ENCODE assay signal across 14 cellular contexts in the genomic region with DNA sequence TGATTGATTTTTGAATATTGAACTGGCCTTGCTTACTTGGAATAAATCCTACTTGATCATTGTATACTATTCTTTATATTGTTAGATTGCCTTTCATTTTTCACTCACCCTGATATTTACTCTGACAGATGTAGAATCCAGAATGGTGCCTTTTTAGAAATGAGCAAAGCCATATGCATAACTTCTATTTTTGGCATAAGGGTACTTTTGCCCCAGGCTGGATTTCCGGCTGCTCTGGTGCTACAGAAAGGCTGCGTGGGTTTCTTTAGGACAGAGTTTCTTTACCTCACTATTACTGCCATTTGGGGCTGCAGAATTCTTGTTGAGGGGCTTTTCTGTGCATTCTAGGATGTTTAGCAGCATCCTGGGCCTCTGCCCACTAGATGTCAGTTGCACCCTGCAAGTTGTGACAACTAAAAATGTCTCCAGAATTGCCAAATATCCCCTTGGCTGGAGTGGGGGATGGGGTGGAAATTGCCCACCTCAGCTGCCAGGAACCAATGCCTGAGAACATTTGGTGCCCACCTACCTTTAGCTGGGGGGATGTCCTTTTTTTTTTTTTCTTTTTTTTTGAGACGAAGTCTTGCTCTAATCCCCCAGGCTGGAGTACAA.
"Had no signal": no experiment of that assay in that cellular context is flagged by ENCODE, and none has a peak within 500 bp of the region (broad histone marks: within the 10 kb centered on the region; RNA-seq: fewer than 3 reads in every experiment).

No MANE protein-coding gene starts in this region.

- H3K4me3 Mint-ChIP-seq: activated B cell treated with CpG ODN at 0.5 μM for 24 hours; activated CD8-positive, alpha-beta T cell treated with anti-CD3 and anti-CD28 coated beads for 36 hours; activated T-cell treated with anti-CD3 and anti-CD28 coated beads, Interleukin-2, amount 50 U/mL, for 4 hours; nephron; stimulated activated naive CD8-positive, alpha-beta T cell treated with anti-CD3 and anti-CD28 coated beads, Interleukin-15, Interleukin-2, amounts not matched to agents 100 ng/mL and 50 ng/mL, for 24 hours; type B pancreatic cell had no signal

- H3K9me3 Mint-ChIP-seq: activated B cell treated with CpG ODN at 0.5 μM for 24 hours; activated CD8-positive, alpha-beta T cell treated with anti-CD3 and anti-CD28 coated beads for 36 hours; activated T-cell treated with anti-CD3 and anti-CD28 coated beads, Interleukin-2, amount 50 U/mL, for 4 hours; stimulated activated naive CD8-positive, alpha-beta T cell treated with anti-CD3 and anti-CD28 coated beads, Interleukin-15, Interleukin-2, amounts not matched to agents 100 ng/mL and 50 ng/mL, for 24 hours; type B pancreatic cell had no signal

- H3K36me3 ChIP-seq: adrenal gland, prostate gland, right lobe of liver, suprapubic skin had no signal

- DNase-seq: activated B cell treated with CpG ODN at 0.5 μM for 24 hours; activated CD4-positive, alpha-beta T cell treated with anti-CD3 and anti-CD28 coated beads for 48 hours; activated CD8-positive, alpha-beta T cell treated with anti-CD3 and anti-CD28 coated beads for 36 hours; activated effector memory CD4-positive, alpha-beta T cell treated with Interleukin-2 at 50 U/mL for 16 hours; activated naive CD4-positive, alpha-beta T cell treated with anti-CD3 and anti-CD28 coated beads, Interleukin-2, amount 50 U/mL, for 16 hours; activated T-cell treated with anti-CD3 and anti-CD28 coated beads, Interleukin-2, amount 50 U/mL, for 4 hours; adrenal gland; hypothalamus; right lobe of liver had no signal

- H3K27me3 Mint-ChIP-seq: activated B cell treated with CpG ODN at 0.5 μM for 24 hours; activated CD8-positive, alpha-beta T cell treated with anti-CD3 and anti-CD28 coated beads for 36 hours; stimulated activated naive CD8-positive, alpha-beta T cell treated with anti-CD3 and anti-CD28 coated beads, Interleukin-15, Interleukin-2, amounts not matched to agents 100 ng/mL and 50 ng/mL, for 24 hours; type B pancreatic cell had no signal

- H3K27me3 ChIP-seq: adrenal gland, right lobe of liver, suprapubic skin had no signal

- ATAC-seq: activated CD8-positive, alpha-beta T cell treated with anti-CD3 and anti-CD28 coated beads for 36 hours; activated T-cell treated with anti-CD3 and anti-CD28 coated beads, Interleukin-2, amount 50 U/mL, for 4 hours; right lobe of liver had no signal

- H3K27ac Mint-ChIP-seq: activated B cell treated with CpG ODN at 0.5 μM for 24 hours; activated CD8-positive, alpha-beta T cell treated with anti-CD3 and anti-CD28 coated beads for 36 hours; stimulated activated naive CD8-positive, alpha-beta T cell treated with anti-CD3 and anti-CD28 coated beads, Interleukin-15, Interleukin-2, amounts not matched to agents 100 ng/mL and 50 ng/mL, for 24 hours; type B pancreatic cell had no signal

- H3K27ac ChIP-seq: adrenal gland, prostate gland, right lobe of liver, suprapubic skin had no signal

- H3K9me3 ChIP-seq: adrenal gland, prostate gland, right lobe of liver, suprapubic skin had no signal

- H3K36me3 Mint-ChIP-seq: type B pancreatic cell had no signal

- H3K4me1 ChIP-seq: adrenal gland, prostate gland, right lobe of liver, suprapubic skin had no signal

- H3K4me3 ChIP-seq: adrenal gland, prostate gland, right lobe of liver, suprapubic skin had no signal
